In the genomic region with DNA sequence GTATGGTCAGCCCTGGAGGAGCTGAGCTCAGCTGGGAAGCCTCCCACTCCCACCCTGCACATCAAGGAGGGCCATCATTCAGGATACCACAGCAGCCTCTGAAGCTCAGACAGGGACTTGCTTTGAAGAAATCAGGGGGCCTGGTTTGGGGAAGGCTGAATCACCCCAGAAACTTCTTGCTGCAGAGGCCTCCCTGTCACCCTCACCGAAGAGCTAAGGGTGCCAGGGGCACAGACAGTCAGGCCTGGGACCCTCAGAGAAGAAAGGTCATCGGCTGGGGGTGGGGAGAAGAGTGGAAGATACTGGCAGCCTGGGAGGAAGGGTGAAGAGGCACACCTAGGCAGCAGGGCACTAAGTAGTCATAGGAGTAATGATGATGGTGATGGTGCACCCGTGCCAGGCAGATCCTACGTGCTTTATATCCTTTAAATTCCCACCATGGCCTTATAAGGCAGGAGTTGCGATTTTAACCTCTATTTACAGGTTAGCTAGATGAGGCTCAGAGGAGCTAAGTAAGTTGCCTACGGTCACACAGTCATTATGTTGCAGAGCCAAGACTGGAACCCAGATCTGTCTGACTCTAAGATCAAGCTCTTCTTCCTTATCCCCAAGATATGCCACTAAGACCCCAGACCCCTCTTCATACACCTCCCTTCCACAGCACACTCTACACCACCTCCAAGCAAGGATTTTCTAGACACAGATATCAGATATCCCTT, we compare ENCODE assay signal across 1 cellular context.
TF ChIP-seq lines count a peak whose summit lies in the region.

No MANE protein-coding gene starts in this region.

TF ChIP-seq in HCT116, 20 proteins besides CTCF, POLR2A, EP300 and RAD21 (continued from another document):
- no peak for TF ChIP-seq YY1 (IDR thresholded peaks at IDR 0.05; ENCODE audit: extremely low read depth, insufficient replicate concordance, low read depth, low read length)
- no peak for TF ChIP-seq EZH2phosphoT487 (IDR thresholded peaks at IDR 0.05; ENCODE audit: borderline replicate concordance)
